20 cellular contexts compared by ENCODE assay signal in genomic region chr9:37255944-37256862, GRCh38.
DNase-seq lines count a peak whose midpoint lies in the region; ATAC-seq, FAIRE-seq and TF ChIP-seq lines count a peak whose summit lies in the region.
"Had no signal": no experiment of that assay in that cellular context is flagged by ENCODE, and none has a peak within 500 bp of the region (broad histone marks: within the 10 kb centered on the region; RNA-seq: fewer than 3 reads in every experiment).

No MANE protein-coding gene starts in this region.

- H3K27ac Mint-ChIP-seq in activated T-cell treated with anti-CD3 and anti-CD28 coated beads, Interleukin-2, amount 50 U/mL, for 72 hours, result peak overlapping the region; percentile 42
- H3K27ac Mint-ChIP-seq in glutamatergic neuron (ENCODE audit: unreplicated experiment), result peak overlapping the region; percentile 85
- H3K27ac Mint-ChIP-seq in type B pancreatic cell, result peak overlapping the region; percentile 5

- H3K79me2 ChIP-seq in OCI-LY3 (ENCODE audit: low read length), result no peaks in the 10 kb centered on the region

- H3K9me3 Mint-ChIP-seq in activated T-cell treated with anti-CD3 and anti-CD28 coated beads, Interleukin-2, amount 50 U/mL, for 72 hours, result no peaks in the 10 kb centered on the region
- H3K9me3 Mint-ChIP-seq in glutamatergic neuron (ENCODE audit: unreplicated experiment) (peaks cover 4% of the 10 kb centered on the region), type B pancreatic cell (no peaks in the 10 kb centered on the region)

- H3K4me1 Mint-ChIP-seq in activated T-cell treated with anti-CD3 and anti-CD28 coated beads, Interleukin-2, amount 50 U/mL, for 72 hours (ENCODE audit: low read depth), result peaks cover 4% of the 10 kb centered on the region
- H3K4me1 Mint-ChIP-seq in glutamatergic neuron (ENCODE audit: low read depth, unreplicated experiment) (peaks cover 30% of the 10 kb centered on the region), type B pancreatic cell (ENCODE audit: unreplicated experiment) (peaks cover 4% of the 10 kb centered on the region)

- intact Hi-C loops in psoas muscle (cut with DNase I), result loop anchor here in 1 of 2 donors (10.0 kb wide), 1 partner anchor 51 kb away; no protein-coding TSS in a partner anchor

- H3K36me3 Mint-ChIP-seq in activated T-cell treated with anti-CD3 and anti-CD28 coated beads, Interleukin-2, amount 50 U/mL, for 72 hours (ENCODE audit: insufficient read depth in 2 of 2), result peaks cover 1 to 16% of the 10 kb centered on the region in 2 donors
- H3K36me3 Mint-ChIP-seq in glutamatergic neuron (ENCODE audit: unreplicated experiment), result no peaks in the 10 kb centered on the region
- no peaks in the 10 kb centered on the region for H3K36me3 Mint-ChIP-seq in type B pancreatic cell

- H3K27me3 ChIP-seq in OCI-LY3 (ENCODE audit: low read depth, low read length), result no peaks in the 10 kb centered on the region
- no peaks in the 10 kb centered on the region for H3K27me3 ChIP-seq in psoas muscle (ENCODE audit: insufficient read depth in 3 of 3, low read length in 2 of 3)
- H3K27me3 ChIP-seq: BLaER1 treated with 17β-estradiol and CSF1 and Interleukin-3, amounts not matched to agents 10 nM and 100 nM; MG63 had no signal

- peak overlapping the region; percentile 36 for H3K4me2 ChIP-seq in OCI-LY3 (ENCODE audit: low read length)

- no peaks in the 10 kb centered on the region for H3K9me3 ChIP-seq in OCI-LY3 (ENCODE audit: insufficient read depth, low read length)
- no peaks in the 10 kb centered on the region for H3K9me3 ChIP-seq in psoas muscle
- H3K9me3 ChIP-seq: MG63 had no signal

- no peak overlapping the region for H3K9ac ChIP-seq in OCI-LY3 (ENCODE audit: low read length)
- H3K9ac ChIP-seq: BLaER1 treated with 17β-estradiol and CSF1 and Interleukin-3, amounts not matched to agents 10 nM and 100 nM had no signal

- no peaks in the 10 kb centered on the region for H3K27me3 Mint-ChIP-seq in activated T-cell treated with anti-CD3 and anti-CD28 coated beads, Interleukin-2, amount 50 U/mL, for 72 hours (ENCODE audit: low read depth)
- H3K27me3 Mint-ChIP-seq in glutamatergic neuron (ENCODE audit: unreplicated experiment) (peaks cover 6% of the 10 kb centered on the region), type B pancreatic cell (no peaks in the 10 kb centered on the region)

- 72 to 86% (median 82%) methylated on average over 4 of the region's 4 CpGs for WGBS in psoas muscle, 3 donors

- H3K4me3 ChIP-seq in OCI-LY3 (ENCODE audit: low read length) (no peak overlapping the region), psoas muscle (no peak overlapping the region)
- H3K4me3 ChIP-seq: BLaER1 treated with 17β-estradiol and CSF1 and Interleukin-3, amounts not matched to agents 10 nM and 100 nM; MG63 had no signal

- H3K4me3 Mint-ChIP-seq in activated T-cell treated with anti-CD3 and anti-CD28 coated beads, Interleukin-2, amount 50 U/mL, for 72 hours, result no peak overlapping the region
- H3K4me3 Mint-ChIP-seq in glutamatergic neuron (ENCODE audit: unreplicated experiment) (peak overlapping the region; percentile 22), type B pancreatic cell (no peak overlapping the region)

- TF ChIP-seq CTCF in OCI-LY3 (IDR thresholded peaks at IDR 0.05; ENCODE audit: low read depth, low read length) (no peak), glutamatergic neuron (IDR thresholded peaks at IDR 0.05; ENCODE audit: partially characterized antibody, unreplicated experiment) (no peak), type B pancreatic cell (conservative IDR thresholded peaks at IDR 0.05) (no peak), psoas muscle (IDR thresholded peaks at IDR 0.05) (no peak)

- no peak for DNase-seq in activated T-cell treated with anti-CD3 and anti-CD28 coated beads, Interleukin-2, amount 50 U/mL, for 72 hours
- no peak for DNase-seq in activated T-cell treated with anti-CD3 and anti-CD28 coated beads, Interleukin-2, amount 50 U/mL, for 48 hours
- DNase-seq in glutamatergic neuron (no peak), type B pancreatic cell (ENCODE audit: extremely low spot score, unreplicated experiment) (no peak), frontal cortex (ENCODE audit: low spot score in 2 of 2) (no peak), psoas muscle (no peak)
- DNase-seq: DMS153, KG1, MG63, NCI-H1105, NCI-H187, NCI-H446, NCI-H748 treated with DMSO at 0.1 percent for 48 hours, SHP77 had no signal

- no peak for ATAC-seq in activated T-cell treated with anti-CD3 and anti-CD28 coated beads, Interleukin-2, amount 50 U/mL, for 72 hours (replicated peaks in 1 of 2)
- ATAC-seq in GM21447 (IDR thresholded peaks at IDR 0.05; ENCODE audit: unreplicated experiment) (no peak), psoas muscle (no peak)

- no peak overlapping the region for H2AFZ ChIP-seq in OCI-LY3 (ENCODE audit: low read depth, low read length)

- FAIRE-seq in frontal cortex (lab: Jason Lieb, UNC), result no peak
- FAIRE-seq: HTR-8/SVneo, RCC 7860 had no signal

- H3K4me1 ChIP-seq in OCI-LY3 (ENCODE audit: low read length) (peaks cover 16% of the 10 kb centered on the region), psoas muscle (no peaks in the 10 kb centered on the region)

- peaks cover 2% of the 10 kb centered on the region for H3K36me3 ChIP-seq in OCI-LY3 (replicated peaks; ENCODE audit: low read depth, low read length)
- no peaks in the 10 kb centered on the region for H3K36me3 ChIP-seq in psoas muscle (ENCODE audit: insufficient read depth in 1 of 2, low read depth in 1 of 2)
- H3K36me3 ChIP-seq: MG63 had no signal

- no peaks in the 10 kb centered on the region for H4K20me1 ChIP-seq in OCI-LY3 (ENCODE audit: insufficient read depth, low read length)

- H3K27ac ChIP-seq in OCI-LY3 (ENCODE audit: low read length) (no peak overlapping the region), psoas muscle (no peak overlapping the region)
- H3K27ac ChIP-seq: 22Rv1 had no signal

Comparison
In these comparisons a context has a peak if more than half of its experiments do, and no peak if none do; other contexts are left out.
1. H3K27ac Mint-ChIP-seq: peak in every context shown above with its lines; median percentile 85 in glutamatergic neuron; 42 in activated T-cell treated with anti-CD3 and anti-CD28 coated beads, Interleukin-2, amount 50 U/mL, for 72 hours; 5 in type B pancreatic cell.